ENCODE assay signal across 1 cellular context in genomic region chr16:70746708-70747424, GRCh38.
TF ChIP-seq lines count a peak whose summit lies in the region.

No MANE protein-coding gene starts in this region.

TF ChIP-seq in IMR-90, 13 proteins besides CTCF, POLR2A, EP300 and RAD21:
- TF ChIP-seq USF2 (IDR thresholded peaks at IDR 0.05; ENCODE audit: low read depth, low read length) (no peak), RCOR1 (IDR thresholded peaks at IDR 0.05; ENCODE audit: insufficient replicate concordance, low read length) (no peak), CEBPB (IDR thresholded peaks at IDR 0.05; ENCODE audit: low read depth, low read length) (peak; percentile 93), BHLHE40 (IDR thresholded peaks at IDR 0.05; ENCODE audit: low read depth, low read length) (peak; percentile 61), MAZ (IDR thresholded peaks at IDR 0.05; ENCODE audit: borderline replicate concordance, low read depth, low read length) (peak; percentile 78), CHD1 (IDR thresholded peaks at IDR 0.05; ENCODE audit: low read depth, low read length) (no peak), RFX5 (IDR thresholded peaks at IDR 0.05; ENCODE audit: low read depth, low read length) (no peak), MAFK (IDR thresholded peaks at IDR 0.05; ENCODE audit: low read depth, low read length) (peak; percentile 4; the same call in 1 of the 2 replicates), MXI1 (IDR thresholded peaks at IDR 0.05; ENCODE audit: borderline replicate concordance, low read depth, low read length) (no peak), FOS (IDR thresholded peaks at IDR 0.05; ENCODE audit: low read depth, low read length) (peak; percentile 98), NFE2L2 (IDR thresholded peaks at IDR 0.05; ENCODE audit: low read depth, low read length) (peak; percentile 77), ELK1 (IDR thresholded peaks at IDR 0.05; ENCODE audit: borderline replicate concordance, low read depth, low read length) (no peak), SMC3 (IDR thresholded peaks at IDR 0.05; ENCODE audit: low read depth, low read length) (0 out of 2 replicates have a peak, but pooled peaks have one; percentile 14)
